ENCODE assay signal across 16 cellular contexts in genomic region chr14:91570021-91570420, GRCh38. TPM values are rescaled to one million over a fixed set of nuclear protein-coding genes. Genes with fewer than 3 reads are reported as not detected.
DNase-seq lines count a peak whose midpoint lies in the region; FAIRE-seq and TF ChIP-seq lines count a peak whose summit lies in the region.
"Had no signal": no experiment of that assay in that cellular context is flagged by ENCODE, and none has a peak within 500 bp of the region (broad histone marks: within the 10 kb centered on the region; RNA-seq: fewer than 3 reads in every experiment).

No MANE protein-coding gene starts in this region.

- H3K36me3 Mint-ChIP-seq in H9 (ENCODE audit: insufficient read depth in 1 of 3, low read depth in 3 of 3), result peaks cover 0 to 4% (median 0%) of the 10 kb centered on the region in 3 experiments; a peak in 1 of 7 replicates

- no CpG with 5 or more reads among the region's 1 CpG for WGBS in H9 (ENCODE audit: extremely low coverage, insufficient read length, low lambda C conversion rate)
- WGBS in esophagus muscularis mucosa, result 42% methylated on average over 1 of the region's 1 CpG
- WGBS in neuronal stem cell (ENCODE audit: extremely low coverage in 2 of 2, insufficient read length in 2 of 2, insufficient replicate concordance in 1 of 2), 2 donors, result no CpG with 5 or more reads among the region's 1 CpG
- 81 to 90% methylated on average over 1 of the region's 1 CpG for WGBS in sigmoid colon, 2 donors

- peaks cover 5% of the 10 kb centered on the region for H3K23me2 ChIP-seq in H9 (ENCODE audit: insufficient read length, low read depth, low read length, poor library complexity, severe bottlenecking)

- H3K56ac ChIP-seq in H9 (ENCODE audit: insufficient read length, low read depth, low read length), result no peak overlapping the region

- H3K79me1 ChIP-seq in H9 (ENCODE audit: insufficient read depth, low read depth, low read length, poor library complexity, severe bottlenecking), result no peaks in the 10 kb centered on the region
- H3K79me1 ChIP-seq in neuronal stem cell (ENCODE audit: low read depth, low read length), result peaks cover 2% of the 10 kb centered on the region

- peaks cover 14 to 20% of the 10 kb centered on the region in 2 experiments; a peak in 4 of 5 replicates for H3K9me3 Mint-ChIP-seq in H9

- H4K8ac ChIP-seq in H9 (replicated peaks; ENCODE audit: insufficient read length, low read depth, low read length), result no peak overlapping the region
- no peak overlapping the region for H4K8ac ChIP-seq in neuronal stem cell (ENCODE audit: low read depth, low read length)

- H3K27ac ChIP-seq in H9 (ENCODE audit: insufficient read length, low read depth, low read length) (no peak overlapping the region), WERI-Rb-1 (no peak overlapping the region), esophagus muscularis mucosa (replicated peaks in 1 of 4) (no peak overlapping the region), neuronal stem cell (replicated peaks; ENCODE audit: low read length) (no peak overlapping the region), sigmoid colon (no peak overlapping the region)
- H3K27ac ChIP-seq: C4-2B, GM23248, HL-60 had no signal

- H2AFZ ChIP-seq in H9 (ENCODE audit: low read length) (no peak overlapping the region), neuronal stem cell (ENCODE audit: low read length) (no peak overlapping the region)
- H2AFZ ChIP-seq: GM23248 had no signal

- TF ChIP-seq CTCF in H9 (conservative IDR thresholded peaks at IDR 0.05), result no peak
- no peak for TF ChIP-seq CTCF in WERI-Rb-1 (IDR thresholded peaks at IDR 0.05; ENCODE audit: low read depth, low read length)
- TF ChIP-seq CTCF in esophagus muscularis mucosa (IDR thresholded peaks at IDR 0.05), result no peak
- TF ChIP-seq CTCF in sigmoid colon (IDR thresholded peaks at IDR 0.05), result no peak

- TF ChIP-seq EP300 in esophagus muscularis mucosa (IDR thresholded peaks at IDR 0.05) (no peak), sigmoid colon (IDR thresholded peaks at IDR 0.05) (no peak)

- no peak overlapping the region for H3K4me2 ChIP-seq in H9 (ENCODE audit: insufficient read depth, insufficient read length, low read length)
- no peak overlapping the region for H3K4me2 ChIP-seq in neuronal stem cell (ENCODE audit: insufficient read depth, low read length, poor library complexity, severe bottlenecking)

- 0 out of 2 replicates have a peak, but pooled peaks cover 3% of the 10 kb centered on the region for H3K4me1 ChIP-seq in H9 (ENCODE audit: insufficient read depth, low read length)
- peaks cover 0 to 15% (median 12%) of the 10 kb centered on the region in 4 donors for H3K4me1 ChIP-seq in esophagus muscularis mucosa
- H3K4me1 ChIP-seq in neuronal stem cell (ENCODE audit: control insufficient read depth in 2 of 2, insufficient read depth in 1 of 2, low read depth in 1 of 2, low read length in 2 of 2), result peaks cover 0 to 4% of the 10 kb centered on the region in 2 donors
- peaks cover 0 to 10% (median 7%) of the 10 kb centered on the region in 4 donors for H3K4me1 ChIP-seq in sigmoid colon
- H3K4me1 ChIP-seq: BE2C had no signal

- H3K14ac ChIP-seq in H9 (ENCODE audit: insufficient read depth, low read length), result no peak overlapping the region
- H3K14ac ChIP-seq in neuronal stem cell (ENCODE audit: low read length), result no peak overlapping the region

- H3K79me2 ChIP-seq in H9 (ENCODE audit: insufficient read depth, low read length), result no peaks in the 10 kb centered on the region

- H3K9ac ChIP-seq in H9 (ENCODE audit: extremely low read depth, insufficient read length, low read length) (no peak overlapping the region), neuronal stem cell (ENCODE audit: low read depth, low read length, poor library complexity) (no peak overlapping the region)
- H3K9ac ChIP-seq: GM23248 had no signal

- H3K18ac ChIP-seq in H9 (ENCODE audit: insufficient read length, low read depth, low read length), result no peak overlapping the region
- no peak overlapping the region for H3K18ac ChIP-seq in neuronal stem cell (ENCODE audit: low read length)

- peaks cover 13 to 15% of the 10 kb centered on the region in 2 experiments for H3K4me1 Mint-ChIP-seq in H9

- H3K4ac ChIP-seq in H9 (ENCODE audit: low read depth, low read length) (no peak overlapping the region), neuronal stem cell (ENCODE audit: low read length) (no peak overlapping the region)

- no peak overlapping the region for H4K5ac ChIP-seq in H9 (ENCODE audit: insufficient read length, low read depth, low read length)

- no peak overlapping the region for H2BK20ac ChIP-seq in H9 (ENCODE audit: low read depth, low read length, poor library complexity, severe bottlenecking)

- H3K9me3 ChIP-seq in H9 (ENCODE audit: control insufficient read depth, low read depth, low read length) (no peaks in the 10 kb centered on the region), WERI-Rb-1 (ENCODE audit: severe bottlenecking) (no peaks in the 10 kb centered on the region), esophagus muscularis mucosa (no peaks in the 10 kb centered on the region), neuronal stem cell (replicated peaks in 1 of 2; ENCODE audit: control insufficient read depth in 2 of 2, insufficient read depth in 1 of 2, low read depth in 1 of 2, low read length in 2 of 2) (peaks cover 0 to 2% of the 10 kb centered on the region in 2 donors), sigmoid colon (no peaks in the 10 kb centered on the region)
- H3K9me3 ChIP-seq: BE2C had no signal

- intact Hi-C loops in esophagus muscularis mucosa (cut with DNase I) (no loop called here), sigmoid colon (cut with DNase I) (no loop called here)

- H3K4me3 ChIP-seq in WERI-Rb-1 (ENCODE audit: low read depth, low read length), result no peak overlapping the region
- H3K4me3 ChIP-seq in esophagus muscularis mucosa, result no peak overlapping the region
- no peak overlapping the region for H3K4me3 ChIP-seq in neuronal stem cell (ENCODE audit: low read length in 2 of 2)
- H3K4me3 ChIP-seq in sigmoid colon, result no peak overlapping the region
- H3K4me3 ChIP-seq: GM23248 had no signal

- H3K36me3 ChIP-seq in WERI-Rb-1 (no peaks in the 10 kb centered on the region), esophagus muscularis mucosa (no peaks in the 10 kb centered on the region), neuronal stem cell (replicated peaks in 1 of 2; ENCODE audit: control insufficient read depth in 2 of 2, insufficient read depth in 2 of 2, low read length in 2 of 2) (peaks cover 0 to 2% of the 10 kb centered on the region in 2 donors), sigmoid colon (no peaks in the 10 kb centered on the region)
- H3K36me3 ChIP-seq: BE2C had no signal

- DNase-seq in H9 (peak; percentile 26), WERI-Rb-1 (peak; percentile 60), esophagus muscularis mucosa (ENCODE audit: extremely low spot score) (peak; percentile 53), neuronal stem cell (ENCODE audit: low spot score) (peak; percentile 57), Ammon's horn (ENCODE audit: low spot score) (no peak), sigmoid colon (no peak), GM12892 (ENCODE audit: insufficient read length) (no peak)
- DNase-seq: BE2C; CD4-positive, alpha-beta memory T cell; DMS79 treated with DMSO at 0.1 percent for 48 hours; EL; GDM1; GM23248 had no signal

- TF ChIP-seq POLR2A in esophagus muscularis mucosa (IDR thresholded peaks at IDR 0.05; ENCODE audit: low read depth), result no peak
- TF ChIP-seq POLR2A in sigmoid colon (IDR thresholded peaks at IDR 0.05), result no peak
- TF ChIP-seq POLR2A in GM12892 (IDR thresholded peaks at IDR 0.05; ENCODE audit: low read depth, low read length), result no peak

- H2BK5ac ChIP-seq in H9 (ENCODE audit: insufficient read length, low read length), result no peak overlapping the region
- H2BK5ac ChIP-seq in neuronal stem cell (ENCODE audit: low read length), result no peak overlapping the region

- H3K23ac ChIP-seq in H9 (ENCODE audit: insufficient read length, low read depth, low read length), result no peak overlapping the region
- no peak overlapping the region for H3K23ac ChIP-seq in neuronal stem cell (ENCODE audit: low read depth, low read length, poor library complexity)

- H3K27me3 ChIP-seq in H9 (ENCODE audit: insufficient read depth, low read length) (peaks cover 18% of the 10 kb centered on the region; the same call in 1 of the 2 replicates), WERI-Rb-1 (ENCODE audit: insufficient read depth, low read depth, severe bottlenecking) (peaks cover 17% of the 10 kb centered on the region), esophagus muscularis mucosa (peaks cover 0 to 31% (median 0%) of the 10 kb centered on the region in 4 donors), neuronal stem cell (ENCODE audit: control insufficient read depth in 3 of 3, insufficient read depth in 3 of 3, low read depth in 1 of 3, low read length in 3 of 3) (peaks cover 13 to 27% (median 24%) of the 10 kb centered on the region in 3 experiments), sigmoid colon (no peaks in the 10 kb centered on the region)

- H3T11ph ChIP-seq in H9 (ENCODE audit: low read length), result no peak overlapping the region

- H4K91ac ChIP-seq in H9 (ENCODE audit: insufficient read length, low read depth, low read length) (no peak overlapping the region), neuronal stem cell (ENCODE audit: low read depth, low read length, poor library complexity) (no peak overlapping the region)

- H4K20me1 ChIP-seq in H9 (ENCODE audit: control insufficient read depth, insufficient read depth, insufficient read length), result no peaks in the 10 kb centered on the region

- H2AK5ac ChIP-seq in H9 (ENCODE audit: insufficient read length, low read length) (no peak overlapping the region), neuronal stem cell (ENCODE audit: low read depth, low read length) (no peak overlapping the region)

- no peak for FAIRE-seq in GM12892 (lab: Jason Lieb, UNC)
- FAIRE-seq: A204.1 had no signal

- H2BK12ac ChIP-seq in H9 (ENCODE audit: insufficient read length, low read depth, low read length) (no peak overlapping the region), neuronal stem cell (ENCODE audit: low read length) (no peak overlapping the region)

- H2BK120ac ChIP-seq in H9 (ENCODE audit: low read depth, low read length, poor library complexity, severe bottlenecking) (no peak overlapping the region), neuronal stem cell (ENCODE audit: low read depth, low read length) (no peak overlapping the region)

- H3K27me3 Mint-ChIP-seq in H9 (ENCODE audit: low read depth), result peaks cover 97% of the 10 kb centered on the region

- H3K4me3 Mint-ChIP-seq in H9, result no peak overlapping the region; a peak in 1 of 5 replicates

- no peak overlapping the region for H3K27ac Mint-ChIP-seq in H9

- H2BK15ac ChIP-seq in H9 (ENCODE audit: low read depth, low read length) (no peak overlapping the region), neuronal stem cell (ENCODE audit: low read length) (no peak overlapping the region)

RNA-seq across cellular contexts. Expression of gene PPP4R3A, which starts 59.9 kb away (rescaled TPM):
- 147 and 148 TPM in 2 replicates for total RNA-seq in H9 (2021)
- 10 to 100 TPM; 60.2 to 78.5 (median 70.4) TPM for total RNA-seq in esophagus muscularis mucosa
- 58.3 TPM for polyA plus RNA-seq in neuronal stem cell (2013, experiment 1 of 2)
- 58.7 TPM for polyA plus RNA-seq in neuronal stem cell (2013, experiment 2 of 2)
- total RNA-seq in sigmoid colon, result 10 to 100 TPM; 69.6 to 78.9 (median 75.1) TPM
- polyA plus RNA-seq in sigmoid colon, result 10 to 100 TPM; 46.2 to 92.2 (median 68.7) TPM
- 60.7 TPM for polyA plus RNA-seq in GM12892 (2012; ENCODE audit: missing spikeins)

Comparison
In these comparisons a context has a peak if more than half of its experiments do, and no peak if none do; other contexts are left out.
1. DNase-seq: peak in H9 (single experiment), WERI-Rb-1 (single experiment), esophagus muscularis mucosa (single experiment) and neuronal stem cell (single experiment); none in Ammon's horn (single experiment), sigmoid colon (single experiment) and GM12892 (single experiment).